Comparison of ENCODE assay signal across 20 cellular contexts in the genomic region with DNA sequence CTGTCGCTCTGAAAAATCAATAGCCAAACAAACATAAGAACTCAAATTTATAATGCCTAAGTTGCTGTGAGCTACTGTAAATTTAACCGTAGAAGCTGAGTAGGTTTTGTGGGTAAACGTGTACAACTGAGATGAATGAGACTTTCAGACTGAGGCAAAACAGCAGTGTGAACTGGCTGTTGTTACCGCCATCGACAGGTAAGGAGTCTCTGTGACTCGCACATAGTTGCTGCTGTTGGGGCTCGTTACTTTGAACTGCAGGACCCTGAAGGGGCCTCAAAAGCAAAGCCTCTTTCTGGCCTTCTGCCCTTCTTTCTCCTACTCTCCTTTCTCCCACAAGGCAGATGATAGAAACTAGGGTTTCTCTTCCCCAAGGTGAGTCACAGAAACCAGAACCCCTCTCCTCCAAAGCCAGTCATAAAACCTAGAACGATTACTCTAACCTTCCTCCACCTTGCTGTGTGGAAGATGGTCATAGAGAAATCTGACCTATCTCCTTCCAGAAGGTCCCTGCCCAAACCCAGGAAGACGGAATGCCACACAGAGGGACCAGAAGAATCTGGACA.
"Had no signal": no experiment of that assay in that cellular context is flagged by ENCODE, and none has a peak within 500 bp of the region (broad histone marks: within the 10 kb centered on the region; RNA-seq: fewer than 3 reads in every experiment).

No MANE protein-coding gene starts in this region.

- H3K27me3 Mint-ChIP-seq: activated naive CD8-positive, alpha-beta T cell; activated T-cell treated with anti-CD3 and anti-CD28 coated beads, Interleukin-2, amount 50 U/mL, for 24 hours; stimulated activated naive CD8-positive, alpha-beta T cell treated with anti-CD3 and anti-CD28 coated beads, Interleukin-15, amount 100 ng/mL, for 72 hours had no signal

- H3K27ac Mint-ChIP-seq: activated naive CD8-positive, alpha-beta T cell; activated T-cell treated with anti-CD3 and anti-CD28 coated beads, Interleukin-2, amount 50 U/mL, for 24 hours; activated T-helper 2 cell treated with anti-CD3 and anti-CD28 coated beads, Interferon-gamma antibody, Interleukin-2, Interleukin-4, amounts not matched to agents 10 μg/mL and 5 μg/mL and 100 μg/mL, durations not matched to agents 14 hours and 24 hours and 36 hours; naive thymus-derived CD4-positive, alpha-beta T cell; stimulated activated effector memory CD8-positive, alpha-beta T cell treated with anti-CD3 and anti-CD28 coated beads, Interleukin-12 subunit alpha, Interleukin-12 subunit beta, amount 100 ng/mL, for 72 hours; stimulated activated naive CD8-positive, alpha-beta T cell treated with anti-CD3 and anti-CD28 coated beads, Interleukin-15, amount 100 ng/mL, for 72 hours; T-helper 2 cell treated with Interferon-gamma antibody and Interleukin-4, amounts not matched to agents 5 μg/mL and 100 μg/mL, for 36 hours had no signal

- H3K4me3 Mint-ChIP-seq: activated naive CD8-positive, alpha-beta T cell; activated T-cell treated with anti-CD3 and anti-CD28 coated beads, Interleukin-2, amount 50 U/mL, for 24 hours; naive thymus-derived CD4-positive, alpha-beta T cell; neural crest cell; stimulated activated effector memory CD8-positive, alpha-beta T cell treated with anti-CD3 and anti-CD28 coated beads, Interleukin-12 subunit alpha, Interleukin-12 subunit beta, amount 100 ng/mL, for 72 hours; stimulated activated naive CD8-positive, alpha-beta T cell treated with anti-CD3 and anti-CD28 coated beads, Interleukin-15, amount 100 ng/mL, for 72 hours; T-helper 2 cell treated with Interferon-gamma antibody and Interleukin-4, amounts not matched to agents 5 μg/mL and 100 μg/mL, for 36 hours had no signal

- H3K4me1 ChIP-seq: adrenal gland, heart left ventricle, lower lobe of right lung, tibial nerve had no signal

- H3K4me1 Mint-ChIP-seq: stimulated activated effector memory CD8-positive, alpha-beta T cell treated with anti-CD3 and anti-CD28 coated beads, Interleukin-12 subunit alpha, Interleukin-12 subunit beta, amount 100 ng/mL, for 72 hours; stimulated activated naive CD8-positive, alpha-beta T cell treated with anti-CD3 and anti-CD28 coated beads, Interleukin-15, amount 100 ng/mL, for 72 hours had no signal

- H3K27me3 ChIP-seq: adrenal gland, tibial nerve had no signal

- H3K4me3 ChIP-seq: adrenal gland, heart left ventricle, lower lobe of right lung, tibial nerve had no signal

- ATAC-seq: esophagus mucosa; heart left ventricle; left lobe of liver; lower lobe of right lung; naive thymus-derived CD4-positive, alpha-beta T cell; sciatic nerve; stimulated activated effector memory CD8-positive, alpha-beta T cell treated with anti-CD3 and anti-CD28 coated beads, Interleukin-12 subunit alpha, Interleukin-12 subunit beta, amount 100 ng/mL, for 72 hours; stimulated activated naive CD8-positive, alpha-beta T cell treated with anti-CD3 and anti-CD28 coated beads, Interleukin-15, amount 100 ng/mL, for 72 hours had no signal

- H3K27ac ChIP-seq: adrenal gland, heart left ventricle, lower lobe of right lung, tibial nerve had no signal

- H3K9me3 ChIP-seq: adrenal gland, heart left ventricle, lower lobe of right lung, tibial nerve had no signal

- H3K36me3 Mint-ChIP-seq: activated naive CD8-positive, alpha-beta T cell; stimulated activated effector memory CD8-positive, alpha-beta T cell treated with anti-CD3 and anti-CD28 coated beads, Interleukin-12 subunit alpha, Interleukin-12 subunit beta, amount 100 ng/mL, for 72 hours had no signal

- DNase-seq: activated naive CD4-positive, alpha-beta T cell; activated T-cell treated with anti-CD3 and anti-CD28 coated beads, Interleukin-2, amount 50 U/mL, for 24 hours; adrenal gland; central memory CD4-positive, alpha-beta T cell; effector memory CD4-positive, alpha-beta T cell; heart left ventricle; lower lobe of right lung; naive thymus-derived CD4-positive, alpha-beta T cell; small intestine; stimulated activated CD4-positive, alpha-beta T cell treated with anti-CD3 and anti-CD28 coated beads, Interleukin-2, amount 100 ng/mL, for 24 hours; stimulated activated naive CD8-positive, alpha-beta T cell treated with anti-CD3 and anti-CD28 coated beads, Interleukin-15, amount 100 ng/mL, for 72 hours had no signal

- H3K36me3 ChIP-seq: adrenal gland, heart left ventricle, lower lobe of right lung, tibial nerve had no signal
